Comparison of ENCODE assay signal across 8 cellular contexts in genomic region chr9:137045294-137046093, GRCh38. TPM values are rescaled to one million over a fixed set of nuclear protein-coding genes. Genes with fewer than 3 reads are reported as not detected.
A peak's percentile ranks its signal among the peaks of the same experiment; 100 is the strongest.
DNase-seq lines count a peak whose midpoint lies in the region; ATAC-seq and TF ChIP-seq lines count a peak whose summit lies in the region.

No MANE protein-coding gene starts in this region.

- TF ChIP-seq CTCF in AG09309 (IDR thresholded peaks at IDR 0.05; ENCODE audit: control insufficient read depth, insufficient read depth, low read depth, low read length, missing control alignments) (no peak), spleen (IDR thresholded peaks at IDR 0.05 in 8 of 11, conservative IDR thresholded peaks at IDR 0.05 in 3 of 11) (no peak)

- peaks cover 45% of the 10 kb centered on the region for H3K27me3 Mint-ChIP-seq in activated naive CD8-positive, alpha-beta T cell treated with anti-CD3 and anti-CD28 coated beads, Interleukin-2, amount 50 U/mL, for 24 hours

- peaks cover 25 to 79% (median 56%) of the 10 kb centered on the region in 6 donors for H3K4me1 ChIP-seq in spleen

- DNase-seq in AG09309 (ENCODE audit: low read depth): no peak
- DNase-seq in HCEC 1CT: peak; percentile 43
- peak; percentile 32 for DNase-seq in activated naive CD8-positive, alpha-beta T cell treated with anti-CD3 and anti-CD28 coated beads, Interleukin-2, amount 50 U/mL, for 24 hours
- DNase-seq in spleen: no peak
- no peak for DNase-seq in GM19238 (ENCODE audit: insufficient read length, low spot score)
- DNase-seq in Kasumi-1 (lab: John Stamatoyannopoulos, UW): no peak

- TF ChIP-seq POLR2A in spleen (IDR thresholded peaks at IDR 0.05): no peak

- H3K27me3 ChIP-seq in spleen (replicated peaks in 1 of 7): peaks cover 11 to 98% (median 71%) of the 10 kb centered on the region in 7 donors

- no peaks in the 10 kb centered on the region for H3K9me3 Mint-ChIP-seq in activated naive CD8-positive, alpha-beta T cell treated with anti-CD3 and anti-CD28 coated beads, Interleukin-2, amount 50 U/mL, for 24 hours

- H3K27ac ChIP-seq in spleen: peak overlapping the region; percentile 1 to 83 (median 79)

- H3K9me3 ChIP-seq in spleen: no peaks in the 10 kb centered on the region

- H3K4me3 Mint-ChIP-seq in activated naive CD8-positive, alpha-beta T cell treated with anti-CD3 and anti-CD28 coated beads, Interleukin-2, amount 50 U/mL, for 24 hours: peak overlapping the region; percentile 49

- intact Hi-C loops in spleen (cut with DNase I; ENCODE audit: low total_unique reads): no loop called here

- H3K4me1 Mint-ChIP-seq in activated naive CD8-positive, alpha-beta T cell treated with anti-CD3 and anti-CD28 coated beads, Interleukin-2, amount 50 U/mL, for 24 hours: peaks cover 20% of the 10 kb centered on the region

- H3K27ac Mint-ChIP-seq in activated naive CD8-positive, alpha-beta T cell treated with anti-CD3 and anti-CD28 coated beads, Interleukin-2, amount 50 U/mL, for 24 hours: no peak overlapping the region

- WGBS in spleen, 5 donors: 1 to 3% (median 2%) methylated on average over 53 to 97 of the region's 97 CpGs

- H3K36me3 Mint-ChIP-seq in activated naive CD8-positive, alpha-beta T cell treated with anti-CD3 and anti-CD28 coated beads, Interleukin-2, amount 50 U/mL, for 24 hours (ENCODE audit: low read depth): no peaks in the 10 kb centered on the region

- H3K4me3 ChIP-seq in AG09309 (ENCODE audit: control insufficient read depth, low read depth, low read length): peak overlapping the region; percentile 88
- H3K4me3 ChIP-seq in iPS-11a (ENCODE audit: low read depth, low read length): peak overlapping the region; percentile 48
- peak overlapping the region; percentile 37 to 77 (median 52) for H3K4me3 ChIP-seq in spleen

- no peak for ATAC-seq in activated naive CD8-positive, alpha-beta T cell treated with anti-CD3 and anti-CD28 coated beads, Interleukin-2, amount 50 U/mL, for 24 hours
- ATAC-seq in HG02642 (IDR thresholded peaks at IDR 0.05; ENCODE audit: poor library complexity, unreplicated experiment): no peak

- peaks cover 0 to 4% (median 0%) of the 10 kb centered on the region in 6 donors for H3K36me3 ChIP-seq in spleen

RNA-seq across cellular contexts. Expression of gene NPDC1, which starts 0.5 kb away (rescaled TPM):
- 100 to 1,000 TPM in 5 of 7 donors, 10 to 100 TPM in 2; 86.3 to 197 (median 111) TPM for total RNA-seq in spleen
- polyA plus RNA-seq in spleen: 100 to 1,000 TPM; 104 to 358 (median 256) TPM

RNA-seq across cellular contexts. Expression of gene ENTPD2, which starts 8.4 kb away (rescaled TPM):
- under 1 TPM in 2 of 7 donors, not detected in 5; 0.32 to 0.40 TPM for total RNA-seq in spleen
- polyA plus RNA-seq in spleen: under 1 TPM in 2 of 3 donors, not detected in 1; 0.11 to 0.58 TPM

RNA-seq across cellular contexts. Expression of gene FUT7, which starts 13.6 kb away (rescaled TPM):
- total RNA-seq in spleen: 10 to 100 TPM in 2 of 7 donors, 1 to 10 TPM in 5; 5.5 to 14.9 (median 6.7) TPM
- polyA plus RNA-seq in spleen: 1 to 10 TPM; 4.0 to 6.9 (median 4.8) TPM

RNA-seq across cellular contexts. Expression of gene ABCA2, which starts 17.5 kb away (rescaled TPM):
- 10 to 100 TPM; 36.3 to 97.5 (median 59.0) TPM for total RNA-seq in spleen
- polyA plus RNA-seq in spleen: 10 to 100 TPM; 11.9 to 38.6 (median 19.6) TPM

RNA-seq across cellular contexts. Expression of gene SAPCD2, which starts 24.9 kb away (rescaled TPM):
- 1 to 10 TPM; 2.1 to 6.5 (median 3.0) TPM for total RNA-seq in spleen
- 1 to 10 TPM in 2 of 3 donors, under 1 TPM in 1; 0.76 to 2.5 (median 2.4) TPM for polyA plus RNA-seq in spleen

Comparison
In these comparisons a context has a peak if more than half of its experiments do, and no peak if none do; other contexts are left out.
1. DNase-seq: peak in HCEC 1CT (single experiment) and activated naive CD8-positive, alpha-beta T cell treated with anti-CD3 and anti-CD28 coated beads, Interleukin-2, amount 50 U/mL, for 24 hours (single experiment); none in AG09309 (single experiment), spleen (single experiment), GM19238 (single experiment) and Kasumi-1 (0 of 2).
2. Peak in every context shown above with its lines, with median percentiles within 50 percentile points of each other: H3K4me3 ChIP-seq.